ENCODE assay signal across 1 cellular context in genomic region chr6:113848280-113848679, GRCh38.
TF ChIP-seq lines count a peak whose summit lies in the region.

No MANE protein-coding gene starts in this region.

TF ChIP-seq in IMR-90, 13 proteins besides CTCF, POLR2A, EP300 and RAD21 (continued from another document):
- TF ChIP-seq MAFK (IDR thresholded peaks at IDR 0.05; ENCODE audit: low read depth, low read length) (no peak), SMC3 (IDR thresholded peaks at IDR 0.05; ENCODE audit: low read depth, low read length) (no peak), CEBPB (IDR thresholded peaks at IDR 0.05; ENCODE audit: low read depth, low read length) (no peak), NFE2L2 (IDR thresholded peaks at IDR 0.05; ENCODE audit: low read depth, low read length) (no peak), MAZ (IDR thresholded peaks at IDR 0.05; ENCODE audit: borderline replicate concordance, low read depth, low read length) (no peak)
- TF ChIP-seq, protein P1, sequence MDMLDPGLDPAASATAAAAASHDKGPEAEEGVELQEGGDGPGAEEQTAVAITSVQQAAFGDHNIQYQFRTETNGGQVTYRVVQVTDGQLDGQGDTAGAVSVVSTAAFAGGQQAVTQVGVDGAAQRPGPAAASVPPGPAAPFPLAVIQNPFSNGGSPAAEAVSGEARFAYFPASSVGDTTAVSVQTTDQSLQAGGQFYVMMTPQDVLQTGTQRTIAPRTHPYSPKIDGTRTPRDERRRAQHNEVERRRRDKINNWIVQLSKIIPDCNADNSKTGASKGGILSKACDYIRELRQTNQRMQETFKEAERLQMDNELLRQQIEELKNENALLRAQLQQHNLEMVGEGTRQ (IDR thresholded peaks at IDR 0.05; ENCODE audit: low read depth, low read length), result no peak
